In the genomic region with DNA sequence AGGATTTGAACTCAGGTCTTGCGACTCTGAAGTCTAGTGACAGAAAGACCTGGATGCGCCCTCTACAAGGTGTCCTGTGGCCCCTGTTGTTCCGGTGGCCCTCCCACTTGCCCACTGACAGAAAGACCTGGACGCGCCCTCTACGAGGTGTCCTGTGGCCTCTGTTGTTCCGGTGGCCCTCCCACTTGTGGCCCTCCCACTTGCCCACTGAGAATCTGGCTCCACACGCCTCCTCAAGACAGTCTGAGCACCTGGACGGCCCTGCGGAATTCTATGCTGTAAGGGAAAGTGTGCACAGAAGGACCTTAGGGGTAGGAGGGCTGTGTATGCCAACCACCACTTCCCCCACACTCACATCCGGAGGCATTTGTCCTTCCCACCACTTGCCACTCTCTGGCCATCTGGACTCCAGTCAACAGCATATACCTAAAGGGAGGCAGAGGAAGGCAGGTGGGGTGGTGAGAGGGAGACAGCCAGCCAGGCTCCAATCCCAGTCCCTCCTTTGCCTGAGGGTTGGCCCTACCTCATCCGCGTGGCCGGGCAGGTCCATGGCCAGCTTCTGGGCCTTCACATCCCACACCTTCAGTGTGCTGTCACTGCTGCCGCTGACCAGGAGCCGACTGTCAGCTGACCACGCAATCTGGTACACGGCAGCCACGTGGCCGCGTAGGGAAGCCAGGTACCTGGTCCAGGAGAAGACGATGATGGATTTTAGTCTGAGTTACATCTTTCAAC, we compare ENCODE assay signal across 26 cellular contexts. TPM values are rescaled to one million over a fixed set of nuclear protein-coding genes. Genes with fewer than 3 reads are reported as not detected.
"Had no signal": no experiment of that assay in that cellular context is flagged by ENCODE, and none has a peak within 500 bp of the region (broad histone marks: within the 10 kb centered on the region; RNA-seq: fewer than 3 reads in every experiment).

No MANE protein-coding gene starts in this region.

- DNase-seq: activated CD4-positive, alpha-beta T cell treated with anti-CD3 and anti-CD28 coated beads for 36 hours; activated CD4-positive, alpha-beta T cell treated with anti-CD3 and anti-CD28 coated beads, Interleukin-2, amount 50 U/mL, for 4 hours; activated CD8-positive, alpha-beta T cell treated with anti-CD3 and anti-CD28 coated beads, Interleukin-2, amount 10 ng/mL, durations not matched to agents 7 days and 5 days; activated gamma-delta T cell treated with Interleukin-2 at 50 U/mL for 16 hours; activated naive CD4-positive, alpha-beta T cell treated with anti-CD3 and anti-CD28 coated beads, Interleukin-2, amount 10 ng/mL, durations not matched to agents 7 days and 5 days; activated T-cell treated with anti-CD3 and anti-CD28 coated beads, Interleukin-2, amount 50 U/mL, for 24 hours; amniotic stem cell; body of pancreas; Karpas-422; MM.1S; NCI-H1930; NCI-H2171; NCI-H2227 treated with DMSO at 0.1 percent for 48 hours; NCI-H446 treated with DMSO at 0.1 percent for 48 hours; NCI-H526 treated with DMSO at 0.1 percent for 48 hours; NK-92 treated with Interleukin-12 subunit alpha and Interleukin-12 subunit beta, amount 100 ng/mL, for 24 hours; OCI-M1; RPMI8226; T-helper 1 cell had no signal

- H3K4me1 ChIP-seq: ascending aorta, body of pancreas had no signal

- H3K27ac Mint-ChIP-seq: activated CD4-positive, alpha-beta T cell treated with anti-CD3 and anti-CD28 coated beads for 36 hours; activated CD8-positive, alpha-beta T cell treated with anti-CD3 and anti-CD28 coated beads, Interleukin-2, amount 10 ng/mL, durations not matched to agents 7 days and 5 days; activated naive CD4-positive, alpha-beta T cell treated with anti-CD3 and anti-CD28 coated beads, Interleukin-2, amount 10 ng/mL, durations not matched to agents 7 days and 5 days had no signal

- H3K27ac ChIP-seq: ascending aorta, body of pancreas, SK-N-MC, VCaP had no signal

- H3K4me1 Mint-ChIP-seq: activated CD4-positive, alpha-beta T cell treated with anti-CD3 and anti-CD28 coated beads for 36 hours; activated naive CD4-positive, alpha-beta T cell treated with anti-CD3 and anti-CD28 coated beads, Interleukin-2, amount 10 ng/mL, durations not matched to agents 7 days and 5 days; central memory CD8-positive, alpha-beta T cell had no signal

- H3K9me3 ChIP-seq: ascending aorta, body of pancreas had no signal

- H3K9me3 Mint-ChIP-seq: activated naive CD4-positive, alpha-beta T cell treated with anti-CD3 and anti-CD28 coated beads, Interleukin-2, amount 10 ng/mL, durations not matched to agents 7 days and 5 days; activated T-cell treated with anti-CD3 and anti-CD28 coated beads, Interleukin-2, amount 50 U/mL, for 24 hours; central memory CD8-positive, alpha-beta T cell had no signal

- H3K27me3 ChIP-seq: ascending aorta, body of pancreas had no signal

- H3K4me3 Mint-ChIP-seq: activated CD4-positive, alpha-beta T cell treated with anti-CD3 and anti-CD28 coated beads for 36 hours; activated CD8-positive, alpha-beta T cell treated with anti-CD3 and anti-CD28 coated beads, Interleukin-2, amount 10 ng/mL, durations not matched to agents 7 days and 5 days; activated naive CD4-positive, alpha-beta T cell treated with anti-CD3 and anti-CD28 coated beads, Interleukin-2, amount 10 ng/mL, durations not matched to agents 7 days and 5 days; activated T-cell treated with anti-CD3 and anti-CD28 coated beads, Interleukin-2, amount 50 U/mL, for 24 hours; central memory CD8-positive, alpha-beta T cell had no signal

- ATAC-seq: activated CD4-positive, alpha-beta T cell treated with anti-CD3 and anti-CD28 coated beads for 36 hours; activated CD8-positive, alpha-beta T cell treated with anti-CD3 and anti-CD28 coated beads, Interleukin-2, amount 10 ng/mL, durations not matched to agents 7 days and 5 days; body of pancreas; Panc1; Right ventricle myocardium inferior had no signal

- H3K4me3 ChIP-seq: ascending aorta, body of pancreas, SK-N-MC had no signal

- H3K27me3 Mint-ChIP-seq: activated CD4-positive, alpha-beta T cell treated with anti-CD3 and anti-CD28 coated beads for 36 hours; activated naive CD4-positive, alpha-beta T cell treated with anti-CD3 and anti-CD28 coated beads, Interleukin-2, amount 10 ng/mL, durations not matched to agents 7 days and 5 days; activated T-cell treated with anti-CD3 and anti-CD28 coated beads, Interleukin-2, amount 50 U/mL, for 24 hours; central memory CD8-positive, alpha-beta T cell had no signal

RNA-seq across cellular contexts. Expression of a gene that starts 11.6 kb away (rescaled TPM):
- total RNA-seq: activated CD4-positive, alpha-beta T cell treated with anti-CD3 and anti-CD28 coated beads for 36 hours; activated CD8-positive, alpha-beta T cell treated with anti-CD3 and anti-CD28 coated beads, Interleukin-2, amount 10 ng/mL, durations not matched to agents 7 days and 5 days; ascending aorta; body of pancreas; Right ventricle myocardium inferior; T-helper 2 cell treated with Interferon-gamma antibody and Interleukin-4, amounts not matched to agents 100 ng/mL and 5 ng/mL, for 36 hours had no signal

RNA-seq across cellular contexts. Expression of a gene that starts 14.6 kb away (rescaled TPM):
- total RNA-seq: activated CD8-positive, alpha-beta T cell treated with anti-CD3 and anti-CD28 coated beads, Interleukin-2, amount 10 ng/mL, durations not matched to agents 7 days and 5 days; ascending aorta; body of pancreas had no signal
